Comparison of ENCODE assay signal across 8 cellular contexts in the genomic region with DNA sequence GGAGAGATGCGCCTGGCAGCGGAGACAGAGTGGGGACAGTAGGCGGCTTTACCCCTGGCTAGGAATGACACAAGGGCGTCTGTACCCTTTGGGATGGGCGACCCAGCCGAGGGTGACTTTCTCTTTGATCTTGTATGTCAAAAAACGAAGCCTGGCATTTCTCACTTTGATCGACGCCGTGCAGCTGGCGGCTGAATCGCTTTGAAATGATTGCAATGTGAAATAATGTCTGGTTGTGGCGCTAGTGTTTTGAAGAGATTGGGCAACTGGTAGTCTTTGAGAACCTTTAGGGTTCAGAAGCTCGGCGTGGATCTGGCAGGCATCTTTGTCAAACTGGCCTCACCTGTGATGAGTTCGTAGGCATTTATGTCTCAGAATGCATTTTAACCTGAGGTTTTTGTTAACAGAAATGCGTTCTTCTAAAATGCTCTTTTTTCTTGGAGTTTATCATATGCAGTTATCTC. TPM values are rescaled to one million over a fixed set of nuclear protein-coding genes. Genes with fewer than 3 reads are reported as not detected.
DNase-seq lines count a peak whose midpoint lies in the region; ATAC-seq and TF ChIP-seq lines count a peak whose summit lies in the region.

No MANE protein-coding gene starts in this region.

- TSS peak; percentile 21 for BruUV-seq in mammary epithelial cell (replicated peaks; lab: Mats Ljungman, UMichigan)

- in situ Hi-C loops in mammary epithelial cell (cut with MboI; ENCODE audit: low sequenced_read_pairs in 2 of 2) = no loop called here

- H3K36me3 ChIP-seq in ACC112 (ENCODE audit: insufficient read depth, low read length) (no peaks in the 10 kb centered on the region), mammary epithelial cell (ENCODE audit: insufficient read depth, low read length) (no peaks in the 10 kb centered on the region)

- peak overlapping the region; percentile 76 for H3K9ac ChIP-seq in mammary epithelial cell (ENCODE audit: insufficient read depth, low read length)

- ATAC-seq in HG03342 (IDR thresholded peaks at IDR 0.05; ENCODE audit: unreplicated experiment) = peak; percentile 22

- no peaks in the 10 kb centered on the region for H3K9me3 ChIP-seq in mammary epithelial cell (replicated peaks; ENCODE audit: insufficient read depth, low read length)

- no peaks in the 10 kb centered on the region for H4K20me1 ChIP-seq in mammary epithelial cell (ENCODE audit: insufficient read depth, low read length)

- H3K79me2 ChIP-seq in ACC112 (ENCODE audit: control insufficient read depth, insufficient read depth, low read length, unreplicated experiment) = peaks cover 48% of the 10 kb centered on the region
- peaks cover 55% of the 10 kb centered on the region for H3K79me2 ChIP-seq in mammary epithelial cell (ENCODE audit: insufficient read depth, low read length)

- peaks cover 17% of the 10 kb centered on the region for H3K4me1 ChIP-seq in ACC112 (ENCODE audit: control insufficient read depth, insufficient read depth, low read length, unreplicated experiment)
- H3K4me1 ChIP-seq in mammary epithelial cell (ENCODE audit: insufficient read depth, low read length) = peaks cover 6% of the 10 kb centered on the region

- peak; percentile 29 for DNase-seq in GM10248 (ENCODE audit: extremely low spot score)
- DNase-seq in RPMI8226 = peak; percentile 53
- peak; percentile 57 for DNase-seq in mammary epithelial cell
- peak; percentile 44 for DNase-seq in kidney tubule cell (ENCODE audit: low spot score)
- DNase-seq in stimulated activated CD4-positive, alpha-beta T cell treated with anti-CD3 and anti-CD28 coated beads, TNF-alpha, amount 100 ng/mL, for 4 hours (ENCODE audit: low read depth in 3 of 3) = peak; percentile 2 to 13 (median 5)
- DNase-seq in GM19240 (ENCODE audit: insufficient read length, low spot score) = no peak

- H3K27ac ChIP-seq in ACC112 (ENCODE audit: low read depth, low read length) (peak overlapping the region; percentile 43), mammary epithelial cell (ENCODE audit: insufficient read depth, low read depth, low read length) (peak overlapping the region; percentile 31)

- H3K4me2 ChIP-seq in mammary epithelial cell (ENCODE audit: insufficient read depth, low read depth, low read length) = peak overlapping the region; percentile 88

- dilution Hi-C loops in mammary epithelial cell (cut with HindIII; ENCODE audit: low sequenced_read_pairs) = no loop called here

- no peaks in the 10 kb centered on the region for H3K27me3 ChIP-seq in ACC112 (ENCODE audit: insufficient read depth, low read length)
- H3K27me3 ChIP-seq in mammary epithelial cell (ENCODE audit: insufficient read depth, low read length) = no peaks in the 10 kb centered on the region

- H3K4me3 ChIP-seq in ACC112 (ENCODE audit: low read depth, low read length) (peak overlapping the region; percentile 95), mammary epithelial cell (replicated peaks in 1 of 3; ENCODE audit: insufficient read depth in 1 of 3, low read depth in 2 of 3, low read length in 3 of 3) (peak overlapping the region; percentile 82 to 90 (median 83))

- CTCF ChIA-PET in GM10248 (lab: Yijun Ruan, JAX) = interaction anchor here (0.6 to 3.2 kb wide), 40 partner anchors 11 to 585 kb away, joined by 3 to 53 read pairs (median 4); a partner anchor contains a TSS
- CTCF ChIA-PET in mammary epithelial cell (lab: Charles Lee; ENCODE audit: low non-redundant PET) = interaction anchor here (0.5 to 1.2 kb wide), 6 partner anchors 22 to 263 kb away, joined by 3 to 7 read pairs (median 6); a partner anchor contains a TSS

- H2AFZ ChIP-seq in ACC112 (ENCODE audit: low read length, unreplicated experiment) = peak overlapping the region; percentile 52
- peak overlapping the region; percentile 93 for H2AFZ ChIP-seq in mammary epithelial cell (ENCODE audit: low read depth, low read length)

- TF ChIP-seq CTCF in GM10248 (IDR thresholded peaks at IDR 0.05; ENCODE audit: control extremely low read depth, extremely low read depth, low read depth, missing control alignments) (peak; percentile 20), mammary epithelial cell (conservative IDR thresholded peaks at IDR 0.05 in 1 of 2, IDR thresholded peaks at IDR 0.05 in 1 of 2; ENCODE audit: extremely low read depth in 1 of 2, insufficient read depth in 1 of 2, low read depth in 1 of 2, low read length in 2 of 2) (no peak)

- POLR2A ChIA-PET in GM10248 (lab: Yijun Ruan, JAX) = no interaction called here

- 1% methylated on average over 14 of the region's 17 CpGs for WGBS in mammary epithelial cell (ENCODE audit: low coverage, missing lambda C conversion rate)

- intact Hi-C loops in mammary epithelial cell (cut with micrococcal nuclease) = loop anchor here (1.0 to 10.0 kb wide), 6 partner anchors 21 to 580 kb away; a partner anchor contains a TSS

RNA-seq across cellular contexts. Expression of a gene that starts 1.0 kb away (rescaled TPM):
- 10 to 100 TPM; 20.3 to 33.8 TPM for total RNA-seq in mammary epithelial cell
- 29.7 TPM for polyA plus RNA-seq in mammary epithelial cell
- 41.6 TPM for polyA minus RNA-seq in mammary epithelial cell
